In genomic region chr2:8457620-8458255, GRCh38 we compare ENCODE assay signal across 10 cellular contexts.
DNase-seq lines count a peak whose midpoint lies in the region; ATAC-seq and TF ChIP-seq lines count a peak whose summit lies in the region.
"Had no signal": no experiment of that assay in that cellular context is flagged by ENCODE, and none has a peak within 500 bp of the region (broad histone marks: within the 10 kb centered on the region; RNA-seq: fewer than 3 reads in every experiment).

No MANE protein-coding gene starts in this region.

- no peaks in the 10 kb centered on the region for H3K27me3 ChIP-seq in CD4-positive, alpha-beta memory T cell (ENCODE audit: insufficient read depth, low read length)
- H3K27me3 ChIP-seq in mesendoderm (ENCODE audit: insufficient read depth, low read length, poor library complexity) = no peaks in the 10 kb centered on the region

- H4K5ac ChIP-seq in mesendoderm (ENCODE audit: low read length) = no peak overlapping the region

- H3K27ac ChIP-seq in CD4-positive, alpha-beta memory T cell (ENCODE audit: low read depth, low read length) = peak overlapping the region; percentile 61
- no peak overlapping the region for H3K27ac ChIP-seq in mesendoderm (ENCODE audit: low read depth, low read length)

- no peaks in the 10 kb centered on the region for H3K27me3 Mint-ChIP-seq in CD4-positive, alpha-beta memory T cell
- peaks cover 15% of the 10 kb centered on the region for H3K27me3 Mint-ChIP-seq in activated CD8-positive, alpha-beta T cell treated with anti-CD3 and anti-CD28 coated beads for 36 hours

- H3K27ac Mint-ChIP-seq in CD4-positive, alpha-beta memory T cell = peak overlapping the region; percentile 75 to 96 (median 90)
- peak overlapping the region; percentile 40 for H3K27ac Mint-ChIP-seq in activated CD8-positive, alpha-beta T cell treated with anti-CD3 and anti-CD28 coated beads for 36 hours
- H3K27ac Mint-ChIP-seq: activated B cell treated with CpG ODN at 0.5 μM for 24 hours had no signal

- H3K9me3 Mint-ChIP-seq in CD4-positive, alpha-beta memory T cell = no peaks in the 10 kb centered on the region
- no peaks in the 10 kb centered on the region for H3K9me3 Mint-ChIP-seq in activated CD8-positive, alpha-beta T cell treated with anti-CD3 and anti-CD28 coated beads for 36 hours
- H3K9me3 Mint-ChIP-seq: activated B cell treated with CpG ODN at 0.5 μM for 24 hours had no signal

- H3K4me1 ChIP-seq in CD4-positive, alpha-beta memory T cell (ENCODE audit: insufficient read depth, low read length) = peaks cover 37% of the 10 kb centered on the region
- H3K4me1 ChIP-seq in mesendoderm (ENCODE audit: control insufficient read depth, low read depth, low read length) = no peaks in the 10 kb centered on the region

- peak overlapping the region; percentile 83 to 95 (median 86) for H3K4me3 Mint-ChIP-seq in CD4-positive, alpha-beta memory T cell
- peak overlapping the region; percentile 53 for H3K4me3 Mint-ChIP-seq in activated CD8-positive, alpha-beta T cell treated with anti-CD3 and anti-CD28 coated beads for 36 hours
- H3K4me3 Mint-ChIP-seq: activated B cell treated with CpG ODN at 0.5 μM for 24 hours had no signal

- no peak overlapping the region for H4K8ac ChIP-seq in mesendoderm (ENCODE audit: low read depth, low read length)

- POLR2A ChIA-PET in CD4-positive, alpha-beta memory T cell (lab: Charles Lee; ENCODE audit: partially characterized antibody) = interaction anchor here (1.2 to 4.5 kb wide), 5 partner anchors 15 to 224 kb away, joined by 5 to 21 read pairs (median 9); partner anchors contain the start of gene ID2
- POLR2A ChIA-PET in activated CD8-positive, alpha-beta T cell treated with anti-CD3 and anti-CD28 coated beads for 36 hours (lab: Charles Lee) = no interaction called here

- no peak overlapping the region for H3K56ac ChIP-seq in mesendoderm (ENCODE audit: low read length)

- no peaks in the 10 kb centered on the region for H3K9me3 ChIP-seq in CD4-positive, alpha-beta memory T cell (ENCODE audit: control insufficient read depth in 1 of 2, low read length in 2 of 2)

- H3K4ac ChIP-seq in mesendoderm (ENCODE audit: low read depth, low read length) = no peak overlapping the region

- intact Hi-C loops in CD4-positive, alpha-beta memory T cell (cut with micrococcal nuclease) = loop anchor here (1.0 to 2.0 kb wide), 2 partner anchors 88 to 223 kb away; no protein-coding TSS in a partner anchor
- intact Hi-C loops in activated CD8-positive, alpha-beta T cell treated with anti-CD3 and anti-CD28 coated beads for 36 hours (cut with micrococcal nuclease) = no loop called here

- no peaks in the 10 kb centered on the region for H3K79me1 ChIP-seq in mesendoderm (ENCODE audit: low read length)

- H3K36me3 Mint-ChIP-seq in CD4-positive, alpha-beta memory T cell = peaks cover 0 to 4% of the 10 kb centered on the region in 2 donors
- no peaks in the 10 kb centered on the region for H3K36me3 Mint-ChIP-seq in activated CD8-positive, alpha-beta T cell treated with anti-CD3 and anti-CD28 coated beads for 36 hours (ENCODE audit: low read depth)

- H2BK5ac ChIP-seq in mesendoderm (ENCODE audit: low read length) = no peak overlapping the region

- no peak overlapping the region for H2BK15ac ChIP-seq in mesendoderm (replicated peaks; ENCODE audit: low read depth)

- no peak overlapping the region for H2AK5ac ChIP-seq in mesendoderm (ENCODE audit: low read length)

- H3K79me2 ChIP-seq in mesendoderm (ENCODE audit: control insufficient read depth, insufficient read depth, low read length) = no peaks in the 10 kb centered on the region

- ATAC-seq in activated CD8-positive, alpha-beta T cell treated with anti-CD3 and anti-CD28 coated beads for 36 hours = peak; percentile 23
- ATAC-seq in GM19397 (IDR thresholded peaks at IDR 0.05; ENCODE audit: unreplicated experiment) = no peak
- ATAC-seq in HG02973 (IDR thresholded peaks at IDR 0.05; ENCODE audit: unreplicated experiment) = no peak
- ATAC-seq in HG03095 (IDR thresholded peaks at IDR 0.05; ENCODE audit: unreplicated experiment) = no peak

- H3K23ac ChIP-seq in mesendoderm (ENCODE audit: low read length) = no peak overlapping the region

- CTCF ChIA-PET in CD4-positive, alpha-beta memory T cell (lab: Charles Lee; ENCODE audit: partially characterized antibody) = interaction anchor here (2.3 kb wide), 1 partner anchor 86 kb away, joined by 8 read pairs; no protein-coding TSS in a partner anchor
- CTCF ChIA-PET in activated CD8-positive, alpha-beta T cell treated with anti-CD3 and anti-CD28 coated beads for 36 hours (lab: Charles Lee) = no interaction called here

- no peak overlapping the region for H2BK120ac ChIP-seq in mesendoderm (ENCODE audit: low read depth, low read length)

- H3K9ac ChIP-seq in mesendoderm (ENCODE audit: low read length) = no peak overlapping the region

- no CpG with 5 or more reads among the region's 18 CpGs for WGBS in mesendoderm (ENCODE audit: extremely low coverage, insufficient coverage, low lambda C conversion rate)

- H3K4me1 Mint-ChIP-seq in CD4-positive, alpha-beta memory T cell = peaks cover 21 to 46% (median 34%) of the 10 kb centered on the region in 4 donors
- H3K4me1 Mint-ChIP-seq in activated CD8-positive, alpha-beta T cell treated with anti-CD3 and anti-CD28 coated beads for 36 hours (ENCODE audit: low read depth) = peaks cover 24% of the 10 kb centered on the region

- no peaks in the 10 kb centered on the region for H3K36me3 ChIP-seq in CD4-positive, alpha-beta memory T cell (ENCODE audit: insufficient read depth, low read length)
- no peaks in the 10 kb centered on the region for H3K36me3 ChIP-seq in mesendoderm (ENCODE audit: control insufficient read depth, insufficient read depth, low read length)

- H3K18ac ChIP-seq in mesendoderm (ENCODE audit: low read length) = no peak overlapping the region

- DNase-seq in CD4-positive, alpha-beta memory T cell = peak in 4 of 5 donors; percentile 24 to 65 (median 40)
- DNase-seq in LoVo (ENCODE audit: low spot score) (peak; percentile 49), mesendoderm (peak; percentile 14)
- peak; percentile 47 for DNase-seq in activated CD8-positive, alpha-beta T cell treated with anti-CD3 and anti-CD28 coated beads for 36 hours
- DNase-seq in effector CD8-positive, alpha-beta T cell (lab: John Stamatoyannopoulos, UW) = no peak
- DNase-seq: activated B cell treated with CpG ODN at 0.5 μM for 24 hours, NCI-H524 had no signal

- H3K4me2 ChIP-seq in mesendoderm (ENCODE audit: low read length) = no peak overlapping the region

- no peak for TF ChIP-seq CTCF in activated CD8-positive, alpha-beta T cell treated with anti-CD3 and anti-CD28 coated beads for 36 hours (IDR thresholded peaks at IDR 0.05)

- peak overlapping the region in 1 of 2 donors; percentile 17 for H3K4me3 ChIP-seq in CD4-positive, alpha-beta memory T cell (ENCODE audit: low read length in 2 of 2)
- no peak overlapping the region for H3K4me3 ChIP-seq in mesendoderm (ENCODE audit: low read length)
